ENCODE assay signal across 13 cellular contexts in the genomic region with DNA sequence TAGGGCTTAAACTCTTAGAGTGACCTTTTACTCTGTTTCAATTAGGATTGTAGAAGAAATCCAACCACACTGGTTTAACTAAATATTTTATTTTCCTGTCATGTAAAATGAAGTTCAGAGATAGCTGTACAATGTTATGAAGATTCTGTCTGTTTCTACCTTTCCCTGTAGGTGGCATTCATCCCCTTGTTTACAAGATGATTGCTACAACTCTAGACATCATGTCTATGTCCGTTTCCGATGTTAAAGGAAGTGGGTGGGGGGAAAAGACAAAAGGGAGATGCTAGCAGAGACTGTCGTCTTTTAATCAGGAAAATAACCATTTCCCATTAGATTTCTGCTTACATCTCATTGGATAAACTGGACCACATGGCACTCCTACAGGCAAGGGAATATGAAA. TPM values are rescaled to one million over a fixed set of nuclear protein-coding genes. Genes with fewer than 3 reads are reported as not detected.
DNase-seq lines count a peak whose midpoint lies in the region; ATAC-seq and TF ChIP-seq lines count a peak whose summit lies in the region.
"Had no signal": no experiment of that assay in that cellular context is flagged by ENCODE, and none has a peak within 500 bp of the region (broad histone marks: within the 10 kb centered on the region; RNA-seq: fewer than 3 reads in every experiment).

No MANE protein-coding gene starts in this region.

- no peak for TF ChIP-seq POLR2A in esophagus squamous epithelium (IDR thresholded peaks at IDR 0.05)

- H3K27ac ChIP-seq in HEK293 (ENCODE audit: extremely low read depth, low read depth, low read length) (no peak overlapping the region), OCI-LY3 (ENCODE audit: low read length) (no peak overlapping the region), brain microvascular endothelial cell (no peak overlapping the region), esophagus squamous epithelium (no peak overlapping the region)
- H3K27ac ChIP-seq: skin epidermis, tibial nerve had no signal

- H3K36me3 ChIP-seq in GM06990 (ENCODE audit: control insufficient read depth, insufficient read depth, low read length) (no peaks in the 10 kb centered on the region), HEK293 (ENCODE audit: control insufficient read depth in 2 of 2, insufficient read depth in 1 of 2, low read length in 2 of 2) (no peaks in the 10 kb centered on the region), OCI-LY3 (replicated peaks; ENCODE audit: low read depth, low read length) (no peaks in the 10 kb centered on the region), brain microvascular endothelial cell (replicated peaks) (no peaks in the 10 kb centered on the region), esophagus squamous epithelium (no peaks in the 10 kb centered on the region)
- H3K36me3 ChIP-seq: tibial nerve had no signal

- no peak for ATAC-seq in HG02763 (IDR thresholded peaks at IDR 0.05; ENCODE audit: unreplicated experiment)
- ATAC-seq: natural killer cell had no signal

- no peaks in the 10 kb centered on the region for H3K27me3 ChIP-seq in GM06990 (replicated peaks; ENCODE audit: control insufficient read depth, insufficient read depth, low read length)
- H3K27me3 ChIP-seq in OCI-LY3 (ENCODE audit: low read depth, low read length): no peaks in the 10 kb centered on the region
- no peaks in the 10 kb centered on the region for H3K27me3 ChIP-seq in brain microvascular endothelial cell (replicated peaks)
- no peaks in the 10 kb centered on the region for H3K27me3 ChIP-seq in esophagus squamous epithelium
- H3K27me3 ChIP-seq: tibial nerve had no signal

- intact Hi-C loops in esophagus squamous epithelium (cut with DNase I): no loop called here

- H3K4me1 ChIP-seq in HEK293 (ENCODE audit: control insufficient read depth, insufficient read depth, low read length): no peaks in the 10 kb centered on the region
- H3K4me1 ChIP-seq in OCI-LY3 (ENCODE audit: low read length): no peaks in the 10 kb centered on the region
- no peaks in the 10 kb centered on the region for H3K4me1 ChIP-seq in esophagus squamous epithelium
- H3K4me1 ChIP-seq: tibial nerve had no signal

- H3K4me2 ChIP-seq in OCI-LY3 (ENCODE audit: low read length): peak overlapping the region; percentile 26; the same call in 1 of the 2 replicates

- H4K20me1 ChIP-seq in OCI-LY3 (ENCODE audit: insufficient read depth, low read length): no peaks in the 10 kb centered on the region

- no peaks in the 10 kb centered on the region for H3K79me2 ChIP-seq in OCI-LY3 (ENCODE audit: low read length)

- DNase-seq in GM06990 (ENCODE audit: extremely low read depth, insufficient read length) (peak; percentile 37), medulla oblongata (ENCODE audit: extremely low spot score) (peak; percentile 9), brain microvascular endothelial cell (no peak), activated gamma-delta T cell treated with Interleukin-2 at 50 U/mL for 16 hours (no peak), esophagus squamous epithelium (lab: John Stamatoyannopoulos, UW) (no peak)
- DNase-seq: kidney glomerular epithelial cell, natural killer cell, NCI-H1930 had no signal

- no peak overlapping the region for H3K9ac ChIP-seq in OCI-LY3 (ENCODE audit: low read length)

- in situ Hi-C loops in brain microvascular endothelial cell (cut with HindIII; ENCODE audit: low pct_ligation_motif_present, low sequenced_read_pairs): no loop called here

- H3K4me3 ChIP-seq in GM06990 (replicated peaks; ENCODE audit: low read depth, low read length): no peak overlapping the region
- H3K4me3 ChIP-seq in HEK293 (ENCODE audit: low read depth, low read length): no peak overlapping the region
- no peak overlapping the region for H3K4me3 ChIP-seq in OCI-LY3 (ENCODE audit: low read length)
- H3K4me3 ChIP-seq in brain microvascular endothelial cell (ENCODE audit: low read depth, low read length): no peak overlapping the region
- H3K4me3 ChIP-seq in esophagus squamous epithelium: no peak overlapping the region
- H3K4me3 ChIP-seq: skin epidermis, tibial nerve had no signal

- CTCF ChIA-PET in HEK293 (lab: Yijun Ruan, JAX): no interaction called here

- H3K9me3 ChIP-seq in HEK293 (ENCODE audit: control insufficient read depth, insufficient read depth, low read depth, low read length) (no peaks in the 10 kb centered on the region), OCI-LY3 (ENCODE audit: insufficient read depth, low read length) (no peaks in the 10 kb centered on the region), esophagus squamous epithelium (no peaks in the 10 kb centered on the region)
- H3K9me3 ChIP-seq: tibial nerve had no signal

- POLR2A ChIA-PET in HEK293 (lab: Yijun Ruan, JAX): no interaction called here

- TF ChIP-seq CTCF in GM06990 (IDR thresholded peaks at IDR 0.05; ENCODE audit: insufficient read depth, low read length, poor library complexity, severe bottlenecking) (peak; percentile 30), HEK293 (tag by site-specific recombination; IDR thresholded peaks at IDR 0.05) (no peak), OCI-LY3 (IDR thresholded peaks at IDR 0.05; ENCODE audit: low read depth, low read length) (peak; percentile 45), brain microvascular endothelial cell (IDR thresholded peaks at IDR 0.05; ENCODE audit: low read depth, low read length, missing control alignments) (no peak), esophagus squamous epithelium (IDR thresholded peaks at IDR 0.05) (no peak)

- peak overlapping the region; percentile 62; the same call in 1 of the 2 replicates for H2AFZ ChIP-seq in OCI-LY3 (ENCODE audit: low read depth, low read length)

- 44 to 56% methylated on average over 3 of the region's 3 CpGs for WGBS in esophagus squamous epithelium, 2 donors

TF ChIP-seq in HEK293, 187 proteins besides CTCF, POLR2A, EP300 and RAD21:
- TF ChIP-seq ZNF830 (tag by site-specific recombination; IDR thresholded peaks at IDR 0.05; ENCODE audit: low read depth) (no peak), ZNF654 (tag by site-specific recombination; IDR thresholded peaks at IDR 0.05; ENCODE audit: low read depth) (0 out of 2 replicates have a peak, but pooled peaks have one; percentile 5)

RNA-seq across cellular contexts. Expression of a gene that starts 30.9 kb away (rescaled TPM):
- 10 to 100 TPM in 1 of 4 donors, 1 to 10 TPM in 1, under 1 TPM in 2; 0.13 to 16.8 (median 1.2) TPM for total RNA-seq in esophagus squamous epithelium
- total RNA-seq: natural killer cell had no signal

Comparison
In these comparisons a context has a peak if more than half of its experiments do, and no peak if none do; other contexts are left out.
1. DNase-seq: peak in GM06990 (single experiment) and medulla oblongata (single experiment); none in brain microvascular endothelial cell (single experiment), activated gamma-delta T cell treated with Interleukin-2 at 50 U/mL for 16 hours (single experiment) and esophagus squamous epithelium (single experiment).
2. CTCF ChIP-seq: peak in GM06990 (single experiment) and OCI-LY3 (single experiment); none in HEK293 (single experiment), brain microvascular endothelial cell (single experiment) and esophagus squamous epithelium (0 of 6).